In the genomic region with DNA sequence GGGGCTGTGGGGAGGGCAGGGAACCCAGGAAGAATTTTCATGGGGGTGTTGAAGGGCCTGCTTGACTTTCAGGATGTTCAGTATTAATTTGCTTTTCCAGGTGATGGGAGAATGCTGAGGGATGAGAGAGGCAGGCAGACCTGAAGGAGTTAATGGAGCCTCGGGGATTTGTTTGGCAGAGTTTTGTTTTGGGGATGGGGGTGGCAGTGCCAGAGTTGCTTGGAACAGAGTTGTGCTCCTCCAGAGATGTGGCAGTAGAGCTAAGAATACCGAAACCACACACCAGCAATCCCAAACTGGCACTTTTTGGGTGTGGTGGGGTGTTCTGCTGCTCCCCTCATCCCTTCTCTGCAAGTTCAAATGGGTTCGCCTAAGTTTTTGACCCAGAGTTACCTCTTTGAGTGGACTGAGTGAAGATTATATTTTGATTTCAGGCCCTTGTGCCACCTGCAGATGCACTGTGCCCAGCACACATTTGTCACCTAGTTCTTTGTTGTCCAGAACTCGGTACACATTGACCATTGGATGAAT, we compare ENCODE assay signal across 10 cellular contexts. TPM values are rescaled to one million over a fixed set of nuclear protein-coding genes. Genes with fewer than 3 reads are reported as not detected.
DNase-seq lines count a peak whose midpoint lies in the region; ATAC-seq and TF ChIP-seq lines count a peak whose summit lies in the region.
"Had no signal": no experiment of that assay in that cellular context is flagged by ENCODE, and none has a peak within 500 bp of the region (broad histone marks: within the 10 kb centered on the region; RNA-seq: fewer than 3 reads in every experiment).

No MANE protein-coding gene starts in this region.

- TF ChIP-seq POLR2A in breast epithelium (IDR thresholded peaks at IDR 0.05) (no peak), thyroid gland (IDR thresholded peaks at IDR 0.05) (no peak)

- H3K27ac Mint-ChIP-seq in activated CD4-positive, alpha-beta T cell treated with anti-CD3 and anti-CD28 coated beads, Interleukin-2, amount 10 ng/mL, durations not matched to agents 7 days and 5 days, result no peak overlapping the region
- no peak overlapping the region for H3K27ac Mint-ChIP-seq in memory B cell
- no peak overlapping the region for H3K27ac Mint-ChIP-seq in stimulated activated memory B cell treated with anti-CD40 and anti-IgM and Interleukin-4, amounts not matched to agents 10 μg/mL and 1 μg/mL and 100 μg/mL, for 72 hours

- WGBS in thyroid gland, 2 donors, result 9 to 20% methylated on average over 4 of the region's 4 CpGs

- no peaks in the 10 kb centered on the region for H3K9me3 Mint-ChIP-seq in activated CD4-positive, alpha-beta T cell treated with anti-CD3 and anti-CD28 coated beads, Interleukin-2, amount 10 ng/mL, durations not matched to agents 7 days and 5 days
- H3K9me3 Mint-ChIP-seq in memory B cell, result no peaks in the 10 kb centered on the region
- no peaks in the 10 kb centered on the region for H3K9me3 Mint-ChIP-seq in stimulated activated memory B cell treated with anti-CD40 and anti-IgM and Interleukin-4, amounts not matched to agents 10 μg/mL and 1 μg/mL and 100 μg/mL, for 72 hours

- peaks cover 3% of the 10 kb centered on the region for H3K36me3 Mint-ChIP-seq in activated CD4-positive, alpha-beta T cell treated with anti-CD3 and anti-CD28 coated beads, Interleukin-2, amount 10 ng/mL, durations not matched to agents 7 days and 5 days (ENCODE audit: low read depth)
- no peaks in the 10 kb centered on the region for H3K36me3 Mint-ChIP-seq in memory B cell
- H3K36me3 Mint-ChIP-seq in stimulated activated memory B cell treated with anti-CD40 and anti-IgM and Interleukin-4, amounts not matched to agents 10 μg/mL and 1 μg/mL and 100 μg/mL, for 72 hours, result no peaks in the 10 kb centered on the region

- H3K4me3 Mint-ChIP-seq in activated CD4-positive, alpha-beta T cell treated with anti-CD3 and anti-CD28 coated beads, Interleukin-2, amount 10 ng/mL, durations not matched to agents 7 days and 5 days, result peak overlapping the region; percentile 45
- H3K4me3 Mint-ChIP-seq in memory B cell, result peak overlapping the region; percentile 73
- H3K4me3 Mint-ChIP-seq in stimulated activated memory B cell treated with anti-CD40 and anti-IgM and Interleukin-4, amounts not matched to agents 10 μg/mL and 1 μg/mL and 100 μg/mL, for 72 hours, result no peak overlapping the region

- H3K4me1 ChIP-seq in breast epithelium (peaks cover 0 to 7% of the 10 kb centered on the region in 2 donors), thyroid gland (peaks cover 21 to 23% of the 10 kb centered on the region in 2 donors)

- intact Hi-C loops in breast epithelium (cut with DNase I; ENCODE audit: low total_unique reads) (no loop called here), thyroid gland (cut with DNase I) (no loop called here)

- peaks cover 10% of the 10 kb centered on the region for H3K4me1 Mint-ChIP-seq in activated CD4-positive, alpha-beta T cell treated with anti-CD3 and anti-CD28 coated beads, Interleukin-2, amount 10 ng/mL, durations not matched to agents 7 days and 5 days
- H3K4me1 Mint-ChIP-seq in memory B cell, result peaks cover 8% of the 10 kb centered on the region
- H3K4me1 Mint-ChIP-seq in stimulated activated memory B cell treated with anti-CD40 and anti-IgM and Interleukin-4, amounts not matched to agents 10 μg/mL and 1 μg/mL and 100 μg/mL, for 72 hours, result peaks cover 17% of the 10 kb centered on the region

- peaks cover 75% of the 10 kb centered on the region for H3K27me3 Mint-ChIP-seq in activated CD4-positive, alpha-beta T cell treated with anti-CD3 and anti-CD28 coated beads, Interleukin-2, amount 10 ng/mL, durations not matched to agents 7 days and 5 days
- H3K27me3 Mint-ChIP-seq in memory B cell, result peaks cover 21% of the 10 kb centered on the region
- peaks cover 68% of the 10 kb centered on the region for H3K27me3 Mint-ChIP-seq in stimulated activated memory B cell treated with anti-CD40 and anti-IgM and Interleukin-4, amounts not matched to agents 10 μg/mL and 1 μg/mL and 100 μg/mL, for 72 hours

- no peaks in the 10 kb centered on the region for H3K27me3 ChIP-seq in breast epithelium
- no peaks in the 10 kb centered on the region for H3K27me3 ChIP-seq in thyroid gland

- H3K27ac ChIP-seq in breast epithelium, result peak overlapping the region; percentile 93 to 99
- H3K27ac ChIP-seq in thyroid gland, result peak overlapping the region; percentile 78 to 98 (median 97)
- H3K27ac ChIP-seq: BLaER1 treated with 17β-estradiol and CSF1 and Interleukin-3, amounts not matched to agents 10 nM and 100 nM; epithelial cell of prostate had no signal

- POLR2A ChIA-PET in activated CD4-positive, alpha-beta T cell treated with anti-CD3 and anti-CD28 coated beads, Interleukin-2, amount 10 ng/mL, durations not matched to agents 7 days and 5 days (lab: Charles Lee), result no interaction called here

- DNase-seq in activated CD4-positive, alpha-beta T cell treated with anti-CD3 and anti-CD28 coated beads, Interleukin-2, amount 10 ng/mL, durations not matched to agents 7 days and 5 days, result no peak
- no peak for DNase-seq in activated CD4-positive, alpha-beta T cell treated with anti-CD3 and anti-CD28 coated beads for 4 hours
- DNase-seq in breast epithelium (ENCODE audit: low spot score in 2 of 2) (no peak), memory B cell (ENCODE audit: low spot score in 2 of 2) (no peak), thyroid gland (peak in 1 of 2 donors; percentile 15), OCI-M2 (lab: John Stamatoyannopoulos, UW; ENCODE audit: unreplicated experiment) (no peak)

- H3K4me3 ChIP-seq in breast epithelium (peak overlapping the region; percentile 77 to 86 (median 85)), thyroid gland (replicated peaks in 1 of 3) (peak overlapping the region in 2 of 3 donors; percentile 49 to 88)

- CTCF ChIA-PET in activated CD4-positive, alpha-beta T cell treated with anti-CD3 and anti-CD28 coated beads, Interleukin-2, amount 10 ng/mL, durations not matched to agents 7 days and 5 days (lab: Charles Lee), result no interaction called here

- ATAC-seq in memory B cell (ENCODE audit: low read depth), result no peak
- ATAC-seq in stimulated activated memory B cell treated with anti-CD40 and anti-IgM and Interleukin-4, amounts not matched to agents 10 μg/mL and 1 μg/mL and 100 μg/mL, for 72 hours, result no peak
- ATAC-seq in GM19397 (IDR thresholded peaks at IDR 0.05; ENCODE audit: unreplicated experiment), result no peak

- H3K36me3 ChIP-seq in breast epithelium, result no peaks in the 10 kb centered on the region
- peaks cover 4 to 9% of the 10 kb centered on the region in 2 donors for H3K36me3 ChIP-seq in thyroid gland
- H3K36me3 ChIP-seq: BLaER1 treated with 17β-estradiol and CSF1 and Interleukin-3, amounts not matched to agents 10 nM and 100 nM had no signal

- TF ChIP-seq CTCF in breast epithelium (IDR thresholded peaks at IDR 0.05) (no peak), thyroid gland (IDR thresholded peaks at IDR 0.05) (no peak)

- H3K9me3 ChIP-seq in breast epithelium (no peaks in the 10 kb centered on the region), thyroid gland (no peaks in the 10 kb centered on the region)

RNA-seq across cellular contexts. Expression of gene BOC, which starts 1.6 kb away (rescaled TPM):
- total RNA-seq in activated CD4-positive, alpha-beta T cell treated with anti-CD3 and anti-CD28 coated beads, Interleukin-2, amount 10 ng/mL, durations not matched to agents 7 days and 5 days, result not detected
- total RNA-seq in breast epithelium, result 10 to 100 TPM; 48.8 to 56.6 (median 55.1) TPM
- total RNA-seq in thyroid gland, result 10 to 100 TPM; 40.2 to 68.3 (median 51.2) TPM

Comparison
In these comparisons a context has a peak if more than half of its experiments do, and no peak if none do; other contexts are left out.
1. RNA of gene BOC, which starts 1.6 kb away (total RNA-seq): 40.2 to 68.3 TPM in thyroid gland and 48.8 to 56.6 TPM in breast epithelium; not detected in activated CD4-positive, alpha-beta T cell treated with anti-CD3 and anti-CD28 coated beads, Interleukin-2, amount 10 ng/mL, durations not matched to agents 7 days and 5 days; every median in the first group is over 10 times any median in the second.